ENCODE assay signal across 5 cellular contexts in genomic region chr14:45081096-45081495, GRCh38. TPM values are rescaled to one million over a fixed set of nuclear protein-coding genes. Genes with fewer than 3 reads are reported as not detected.
DNase-seq lines count a peak whose midpoint lies in the region; ATAC-seq, FAIRE-seq and TF ChIP-seq lines count a peak whose summit lies in the region.
"Not testable (repeated sequence)": the region's sequence is repeated elsewhere in the genome, so short reads cannot be mapped to it uniquely, and the experiment has no call there.

No MANE protein-coding gene starts in this region.

- H3K79me2 ChIP-seq in GM23338 (replicated peaks; ENCODE audit: insufficient read depth) (peaks cover 21% of the 10 kb centered on the region), K562 (ENCODE audit: control insufficient read depth, insufficient read depth, low read length) (peaks cover 22% of the 10 kb centered on the region), HepG2 (ENCODE audit: insufficient read depth, low read length) (peaks cover 21% of the 10 kb centered on the region)

- not testable (repeated sequence) for H3K9me2 ChIP-seq in GM23338 (ENCODE audit: insufficient read depth)

- H3K36me3 Mint-ChIP-seq in GM23338 (ENCODE audit: low read depth); WTC11: not testable (repeated sequence)

- H4K20me1 ChIP-seq in GM23338 (replicated peaks; ENCODE audit: insufficient read depth), result peaks cover 11% of the 10 kb centered on the region
- not testable (repeated sequence) for H4K20me1 ChIP-seq in K562 (replicated peaks; ENCODE audit: control insufficient read depth, insufficient read depth, low read length)
- H4K20me1 ChIP-seq in HepG2 (ENCODE audit: insufficient read depth, low read length), result peaks cover 12% of the 10 kb centered on the region

- ATAC-seq in GM23338, WTC11, K562, HepG2: not testable (repeated sequence)

- not testable (repeated sequence) for H2BK5ac ChIP-seq in neuronal stem cell (ENCODE audit: low read length)

- not testable (repeated sequence) for H3K4ac ChIP-seq in neuronal stem cell (ENCODE audit: low read length)

- H2BK120ac ChIP-seq in neuronal stem cell (ENCODE audit: low read depth, low read length), result not testable (repeated sequence)

- H4K91ac ChIP-seq in neuronal stem cell (ENCODE audit: low read depth, low read length, poor library complexity), result not testable (repeated sequence)

- not testable (repeated sequence) for TF ChIP-seq POLR2A in K562 (conservative IDR thresholded peaks at IDR 0.05)
- TF ChIP-seq POLR2A in HepG2 (IDR thresholded peaks at IDR 0.05; ENCODE audit: insufficient read depth in 1 of 2, low read depth in 2 of 2, low read length in 2 of 2), result peak; percentile 34 to 39; a peak in 1 of 4 replicates

- intact Hi-C loops in K562 (cut with micrococcal nuclease); HepG2 (cut with micrococcal nuclease; ENCODE audit: unreplicated experiment): not testable (repeated sequence)

- H3K4me2 ChIP-seq in GM23338; K562 (ENCODE audit: insufficient read depth, low read length); HepG2 (ENCODE audit: low read depth, low read length); neuronal stem cell (ENCODE audit: insufficient read depth, low read length, poor library complexity, severe bottlenecking): not testable (repeated sequence)

- H3K27ac ChIP-seq in GM23338 (ENCODE audit: low read depth); K562 (ENCODE audit: extremely low read depth, low read depth, low read length); HepG2 (ENCODE audit: extremely low read length, insufficient read depth, low read length); neuronal stem cell (replicated peaks; ENCODE audit: low read length): not testable (repeated sequence)

- not testable (repeated sequence) for H3F3A ChIP-seq in GM23338 (replicated peaks; ENCODE audit: low read depth)

- H2BK12ac ChIP-seq in neuronal stem cell (ENCODE audit: low read length), result not testable (repeated sequence)

- TF ChIP-seq RAD21 in K562 (CRISPR knock-in tag; conservative IDR thresholded peaks at IDR 0.05 in 1 of 2, IDR thresholded peaks at IDR 0.05 in 1 of 2); HepG2 (CRISPR knock-in tag; IDR thresholded peaks at IDR 0.05): not testable (repeated sequence)

- BruUV-seq in K562 (replicated peaks; lab: Mats Ljungman, UMichigan); HepG2 (replicated peaks; lab: Mats Ljungman, UMichigan): not testable (repeated sequence)

- not testable (repeated sequence) for TF ChIP-seq CTCF in GM23338 (conservative IDR thresholded peaks at IDR 0.05; ENCODE audit: low read depth in 2 of 2); WTC11 (IDR thresholded peaks at IDR 0.05); K562 (IDR thresholded peaks at IDR 0.05 in 2 of 3, conservative IDR thresholded peaks at IDR 0.05 in 1 of 3; ENCODE audit: insufficient read depth in 2 of 3, low read depth in 1 of 3, low read length in 3 of 3); HepG2 (CRISPR knock-in tag; IDR thresholded peaks at IDR 0.05)

- CTCF ChIA-PET in WTC11 (lab: Charles Lee); K562 (lab: Yijun Ruan, JAX; ENCODE audit: low intra/inter-chr PET ratio); HepG2 (lab: Yijun Ruan, JAX; ENCODE audit: low intra/inter-chr PET ratio, low total read pairs): not testable (repeated sequence)

- not testable (repeated sequence) for H3K79me1 ChIP-seq in neuronal stem cell (ENCODE audit: low read depth, low read length)

- H3K9me3 ChIP-seq in K562 (replicated peaks; ENCODE audit: control insufficient read depth, insufficient read depth, low read depth, low read length); HepG2 (ENCODE audit: low read length); neuronal stem cell (replicated peaks in 1 of 2; ENCODE audit: control insufficient read depth in 2 of 2, insufficient read depth in 1 of 2, low read depth in 1 of 2, low read length in 2 of 2): not testable (repeated sequence)

- H3K27me3 ChIP-seq in GM23338 (ENCODE audit: insufficient read depth); K562 (ENCODE audit: control insufficient read depth in 2 of 2, insufficient read depth in 2 of 2, low read length in 2 of 2); HepG2 (ENCODE audit: control insufficient read depth in 1 of 2, insufficient read depth in 2 of 2, low read length in 2 of 2); neuronal stem cell (ENCODE audit: control insufficient read depth in 3 of 3, insufficient read depth in 3 of 3, low read depth in 1 of 3, low read length in 3 of 3): not testable (repeated sequence)

- not testable (repeated sequence) for H3K9me1 ChIP-seq in K562 (ENCODE audit: control insufficient read depth, insufficient read depth, low read length)

- H3K27me3 Mint-ChIP-seq in GM23338 (ENCODE audit: insufficient read depth, low read depth, poor library complexity); WTC11 (ENCODE audit: low read depth): not testable (repeated sequence)

- in situ Hi-C loops in K562 (cut with MboI); HepG2 (cut with HindIII; ENCODE audit: extremely low pct_ligation_motif_present, low pct_unique_long_range_greater_than_20kb): not testable (repeated sequence)

- not testable (repeated sequence) for H3K18ac ChIP-seq in neuronal stem cell (ENCODE audit: low read length)

- DNase-seq in GM23338 (ENCODE audit: low spot score); WTC11 (ENCODE audit: low spot score); K562 (ENCODE audit: extremely low read depth in 1 of 4, low spot score in 3 of 4); neuronal stem cell (ENCODE audit: low spot score): not testable (repeated sequence)
- peak; percentile 44 for DNase-seq in HepG2 (ENCODE audit: low spot score)

- H3K4me1 Mint-ChIP-seq in GM23338, result peaks cover 16% of the 10 kb centered on the region
- peaks cover 31% of the 10 kb centered on the region for H3K4me1 Mint-ChIP-seq in WTC11

- not testable (repeated sequence) for H3K4me3 Mint-ChIP-seq in GM23338, WTC11

- H3K14ac ChIP-seq in neuronal stem cell (ENCODE audit: low read length), result not testable (repeated sequence)

- not testable (repeated sequence) for H3K4me3 ChIP-seq in GM23338; K562; HepG2 (replicated peaks in 1 of 3; ENCODE audit: insufficient read depth in 1 of 3, low read depth in 2 of 3, low read length in 3 of 3); neuronal stem cell (ENCODE audit: low read length in 2 of 2)

- POLR2A ChIA-PET in WTC11 (lab: Charles Lee); K562 (lab: Yijun Ruan, JAX); HepG2 (lab: Yijun Ruan, JAX): not testable (repeated sequence)

- not testable (repeated sequence) for FAIRE-seq in K562 (lab: Jason Lieb, UNC); HepG2 (lab: Jason Lieb, UNC)

- H3K27ac Mint-ChIP-seq in GM23338, WTC11: not testable (repeated sequence)

- not testable (repeated sequence) for H2AK5ac ChIP-seq in neuronal stem cell (ENCODE audit: low read depth, low read length)

- not testable (repeated sequence) for H3K9me3 Mint-ChIP-seq in GM23338
- peaks cover 13% of the 10 kb centered on the region for H3K9me3 Mint-ChIP-seq in WTC11

- H4K8ac ChIP-seq in neuronal stem cell (ENCODE audit: low read depth, low read length), result not testable (repeated sequence)

- not testable (repeated sequence) for TF ChIP-seq EP300 in K562 (IDR thresholded peaks at IDR 0.05; ENCODE audit: low read length); HepG2 (IDR thresholded peaks at IDR 0.05; ENCODE audit: low read depth in 2 of 2, low read length in 2 of 2); HepG2 (CRISPR knock-in tag; IDR thresholded peaks at IDR 0.05; ENCODE audit: borderline replicate concordance)

- H3K36me3 ChIP-seq in GM23338 (ENCODE audit: insufficient read depth); K562 (ENCODE audit: control insufficient read depth, insufficient read depth, low read length); HepG2 (replicated peaks in 1 of 2; ENCODE audit: control insufficient read depth in 1 of 2, insufficient read depth in 2 of 2, low read length in 2 of 2); neuronal stem cell (replicated peaks in 1 of 2; ENCODE audit: control insufficient read depth in 2 of 2, insufficient read depth in 2 of 2, low read length in 2 of 2): not testable (repeated sequence)

- not testable (repeated sequence) for H3K23ac ChIP-seq in neuronal stem cell (ENCODE audit: low read depth, low read length, poor library complexity)

- not testable (repeated sequence) for H3K4me1 ChIP-seq in GM23338 (ENCODE audit: insufficient read depth); K562 (replicated peaks in 1 of 2; ENCODE audit: control insufficient read depth in 2 of 2, insufficient read depth in 2 of 2, low read length in 2 of 2); neuronal stem cell (ENCODE audit: control insufficient read depth in 2 of 2, insufficient read depth in 1 of 2, low read depth in 1 of 2, low read length in 2 of 2)
- H3K4me1 ChIP-seq in HepG2 (ENCODE audit: insufficient read depth, low read length), result peaks cover 33% of the 10 kb centered on the region

- not testable (repeated sequence) for H2BK15ac ChIP-seq in neuronal stem cell (ENCODE audit: low read length)

- not testable (repeated sequence) for H3K9ac ChIP-seq in K562 (ENCODE audit: insufficient read depth in 1 of 2, low read depth in 2 of 2, low read length in 2 of 2); HepG2 (ENCODE audit: insufficient read depth, low read depth, low read length); neuronal stem cell (ENCODE audit: low read depth, low read length, poor library complexity)

- H2AFZ ChIP-seq in GM23338 (peak overlapping the region; percentile 57; the same call in 1 of the 2 replicates), neuronal stem cell (ENCODE audit: low read length) (peak overlapping the region; percentile 26)
- H2AFZ ChIP-seq in K562 (ENCODE audit: low read depth, low read length); HepG2 (ENCODE audit: low read length): not testable (repeated sequence)

- 81% methylated on average over 3 of the region's 3 CpGs for WGBS in K562 (ENCODE audit: insufficient coverage, low coverage, missing lambda C conversion rate)
- WGBS in HepG2 (ENCODE audit: low lambda C conversion rate), result 82% methylated on average over 2 of the region's 3 CpGs
- no CpG with 5 or more reads among the region's 3 CpGs for WGBS in neuronal stem cell (ENCODE audit: extremely low coverage in 2 of 2, insufficient read length in 2 of 2, insufficient replicate concordance in 1 of 2), 2 donors

RNA-seq across cellular contexts. Expression of gene PRPF39, which starts 2.8 kb away (rescaled TPM):
- 23.9 and 56.9 TPM in 2 replicates for total RNA-seq in GM23338 (2014; rRNA removed; shearing (Covaris generic))
- polyA plus RNA-seq in GM23338 (2016; fragmentation: Nextera tagmentation; extraction: Ambion mirVana) (27.0 and 30.7 TPM in 2 replicates), K562 (2011; rRNA removed) (50.4 and 57.6 TPM in 2 replicates), K562 (2014; fragmentation: Illumina TruSeq; extraction: Trizol) (20.9 and 24.8 TPM in 2 replicates), K562 (2014; fragmentation: Nextera tagmentation; extraction: Ambion mirVana) (10 to 100 TPM; 13.3 to 21.2 TPM), K562 (2014; rRNA removed) (23.7 and 27.9 TPM in 2 replicates), HepG2 (2011; rRNA removed) (65.0 and 68.0 TPM in 2 replicates)
- total RNA-seq in WTC11 (2021) (32.3 to 39.3 TPM (median 34.4 TPM) in 3 replicates), K562 (2014; rRNA removed) (16.8 and 20.7 TPM in 2 replicates), K562 (2014; rRNA removed; fragmentation: Illumina TruSeq; extraction: Trizol) (30.3 and 31.5 TPM in 2 replicates), K562 (2015; rRNA removed; fragmentation: Illumina TruSeq; extraction: Trizol) (31.7 and 34.4 TPM in 2 replicates), K562 (2021) (28.9 and 34.1 TPM in 2 replicates), HepG2 (2016; rRNA removed; fragmentation: Illumina TruSeq; extraction: Trizol) (28.8 and 44.2 TPM in 2 replicates)
- 104 and 187 TPM in 2 replicates for total RNA-seq in K562 (2011; cell fraction: chromatin; rRNA removed; ENCODE audit: low replicate concordance)
- 56.2 and 57.9 TPM in 2 replicates for total RNA-seq in K562 (2011; cell fraction: nucleolus; rRNA removed)
- 61.8 and 67.6 TPM in 2 replicates for total RNA-seq in K562 (2011; cell fraction: nucleoplasm; rRNA removed)
- polyA plus RNA-seq in K562 (2011; cell fraction: cytosol; rRNA removed), result 7.3 and 14.9 TPM in 2 replicates
- 210 and 319 TPM in 2 replicates for polyA plus RNA-seq in K562 (2011; cell fraction: nucleus; rRNA removed)
- polyA plus RNA-seq in K562 (2012), result 14.4 and 14.5 TPM in 2 replicates
- polyA minus RNA-seq in K562 (2011; rRNA and poly(A)+ RNA removed), result 62.8 and 68.7 TPM in 2 replicates
- 8.3 and 10.3 TPM in 2 replicates for polyA minus RNA-seq in K562 (2011; cell fraction: cytosol; rRNA and poly(A)+ RNA removed)
- 98.7 and 145 TPM in 2 replicates for polyA minus RNA-seq in K562 (2011; cell fraction: nucleus; rRNA and poly(A)+ RNA removed)
- 8.5 and 10.2 TPM in 2 replicates for total RNA-seq in HepG2 (2016; cell fraction: cytosol; rRNA removed; fragmentation: Illumina TruSeq; extraction: Trizol; ENCODE audit: low read depth)
- 31.1 and 40.1 TPM in 2 replicates for total RNA-seq in HepG2 (2016; cell fraction: insoluble cytoplasmic fraction; rRNA removed; fragmentation: Illumina TruSeq; extraction: Trizol)
- 10.9 and 11.4 TPM in 2 replicates for total RNA-seq in HepG2 (2016; cell fraction: membrane; rRNA removed; fragmentation: Illumina TruSeq; extraction: Trizol)
- 78.2 and 85.9 TPM in 2 replicates for total RNA-seq in HepG2 (2016; cell fraction: nucleus; rRNA removed; fragmentation: Illumina TruSeq; extraction: Trizol)
- 10.1 and 10.5 TPM in 2 replicates for polyA plus RNA-seq in HepG2 (2011; cell fraction: cytosol; rRNA removed)
- 138 and 158 TPM in 2 replicates for polyA plus RNA-seq in HepG2 (2011; cell fraction: nucleus; rRNA removed)
- 30.5 and 36.1 TPM in 2 replicates for polyA plus RNA-seq in HepG2 (2012)
- 2.5 and 2.8 TPM in 2 replicates for polyA plus RNA-seq in HepG2 (2016; cell fraction: cytosol; fragmentation: Illumina TruSeq; extraction: Trizol; ENCODE audit: low read depth)
- 21.4 and 23.9 TPM in 2 replicates for polyA plus RNA-seq in HepG2 (2016; cell fraction: insoluble cytoplasmic fraction; fragmentation: Illumina TruSeq; extraction: Trizol; ENCODE audit: low read depth)
- polyA plus RNA-seq in HepG2 (2016; cell fraction: membrane; fragmentation: Illumina TruSeq; extraction: Trizol; ENCODE audit: low read depth), result 4.6 and 5.1 TPM in 2 replicates
- polyA plus RNA-seq in HepG2 (2016; cell fraction: nucleus; fragmentation: Illumina TruSeq; extraction: Trizol; ENCODE audit: insufficient read depth, low read depth), result 169 and 172 TPM in 2 replicates
- polyA minus RNA-seq in HepG2 (2011; rRNA and poly(A)+ RNA removed; ENCODE audit: low replicate concordance), result 48.4 and 56.4 TPM in 2 replicates
- 7.5 and 12.0 TPM in 2 replicates for polyA minus RNA-seq in HepG2 (2011; cell fraction: cytosol; rRNA and poly(A)+ RNA removed)
- 207 and 269 TPM in 2 replicates for polyA minus RNA-seq in HepG2 (2011; cell fraction: nucleus; rRNA and poly(A)+ RNA removed)
- polyA plus RNA-seq in neuronal stem cell (2013, experiment 1 of 2), result 31.7 TPM
- 30.9 TPM for polyA plus RNA-seq in neuronal stem cell (2013, experiment 2 of 2)

RNA-seq across cellular contexts. Expression of gene FKBP3, which starts 53.2 kb away (rescaled TPM):
- total RNA-seq in GM23338 (2014; rRNA removed; shearing (Covaris generic)), result 114 and 120 TPM in 2 replicates
- polyA plus RNA-seq in GM23338 (2016; fragmentation: Nextera tagmentation; extraction: Ambion mirVana) (699 and 741 TPM in 2 replicates), K562 (2011; rRNA removed) (44.1 and 65.2 TPM in 2 replicates), K562 (2014; fragmentation: Illumina TruSeq; extraction: Trizol) (85.5 and 88.0 TPM in 2 replicates), K562 (2014; fragmentation: Nextera tagmentation; extraction: Ambion mirVana) (10 to 100 TPM; 84.3 to 88.6 TPM), K562 (2014; rRNA removed) (107 and 112 TPM in 2 replicates), HepG2 (2011; rRNA removed) (40.2 and 57.0 TPM in 2 replicates)
- total RNA-seq in WTC11 (2021) (118 TPM in 3 replicates), K562 (2014; rRNA removed) (43.6 and 48.2 TPM in 2 replicates), K562 (2014; rRNA removed; fragmentation: Illumina TruSeq; extraction: Trizol) (44.5 and 55.6 TPM in 2 replicates), K562 (2015; rRNA removed; fragmentation: Illumina TruSeq; extraction: Trizol) (48.2 and 54.2 TPM in 2 replicates), K562 (2021) (53.1 and 56.5 TPM in 2 replicates), HepG2 (2016; rRNA removed; fragmentation: Illumina TruSeq; extraction: Trizol) (87.6 and 140 TPM in 2 replicates)
- 9.9 and 32.9 TPM in 2 replicates for total RNA-seq in K562 (2011; cell fraction: chromatin; rRNA removed; ENCODE audit: low replicate concordance)
- 8.2 TPM in 2 replicates for total RNA-seq in K562 (2011; cell fraction: nucleolus; rRNA removed)
- total RNA-seq in K562 (2011; cell fraction: nucleoplasm; rRNA removed), result 17.8 and 21.4 TPM in 2 replicates
- 5.2 and 13.1 TPM in 2 replicates for polyA plus RNA-seq in K562 (2011; cell fraction: cytosol; rRNA removed)
- 12.7 and 18.0 TPM in 2 replicates for polyA plus RNA-seq in K562 (2011; cell fraction: nucleus; rRNA removed)
- polyA plus RNA-seq in K562 (2012), result 59.1 and 85.1 TPM in 2 replicates
- 18.3 and 24.1 TPM in 2 replicates for polyA minus RNA-seq in K562 (2011; rRNA and poly(A)+ RNA removed)
- polyA minus RNA-seq in K562 (2011; cell fraction: cytosol; rRNA and poly(A)+ RNA removed), result 6.1 and 9.2 TPM in 2 replicates
- polyA minus RNA-seq in K562 (2011; cell fraction: nucleus; rRNA and poly(A)+ RNA removed), result 10.5 and 15.4 TPM in 2 replicates
- total RNA-seq in HepG2 (2016; cell fraction: cytosol; rRNA removed; fragmentation: Illumina TruSeq; extraction: Trizol; ENCODE audit: low read depth), result 27.9 and 33.0 TPM in 2 replicates
- total RNA-seq in HepG2 (2016; cell fraction: insoluble cytoplasmic fraction; rRNA removed; fragmentation: Illumina TruSeq; extraction: Trizol), result 89.6 and 145 TPM in 2 replicates
- 29.1 and 33.1 TPM in 2 replicates for total RNA-seq in HepG2 (2016; cell fraction: membrane; rRNA removed; fragmentation: Illumina TruSeq; extraction: Trizol)
- total RNA-seq in HepG2 (2016; cell fraction: nucleus; rRNA removed; fragmentation: Illumina TruSeq; extraction: Trizol), result 64.8 and 67.4 TPM in 2 replicates
- polyA plus RNA-seq in HepG2 (2011; cell fraction: cytosol; rRNA removed), result 18.8 and 31.3 TPM in 2 replicates
- polyA plus RNA-seq in HepG2 (2011; cell fraction: nucleus; rRNA removed), result 18.1 and 30.4 TPM in 2 replicates
- polyA plus RNA-seq in HepG2 (2012), result 75.2 and 122 TPM in 2 replicates
- polyA plus RNA-seq in HepG2 (2016; cell fraction: cytosol; fragmentation: Illumina TruSeq; extraction: Trizol; ENCODE audit: low read depth), result 30.8 and 31.1 TPM in 2 replicates
- 228 and 238 TPM in 2 replicates for polyA plus RNA-seq in HepG2 (2016; cell fraction: insoluble cytoplasmic fraction; fragmentation: Illumina TruSeq; extraction: Trizol; ENCODE audit: low read depth)
- 34.4 and 37.5 TPM in 2 replicates for polyA plus RNA-seq in HepG2 (2016; cell fraction: membrane; fragmentation: Illumina TruSeq; extraction: Trizol; ENCODE audit: low read depth)
- 149 and 154 TPM in 2 replicates for polyA plus RNA-seq in HepG2 (2016; cell fraction: nucleus; fragmentation: Illumina TruSeq; extraction: Trizol; ENCODE audit: insufficient read depth, low read depth)
- 3.0 and 4.9 TPM in 2 replicates for polyA minus RNA-seq in HepG2 (2011; rRNA and poly(A)+ RNA removed; ENCODE audit: low replicate concordance)
- 12.1 and 13.8 TPM in 2 replicates for polyA minus RNA-seq in HepG2 (2011; cell fraction: cytosol; rRNA and poly(A)+ RNA removed)
- polyA minus RNA-seq in HepG2 (2011; cell fraction: nucleus; rRNA and poly(A)+ RNA removed), result 38.2 and 44.6 TPM in 2 replicates
- 217 TPM for polyA plus RNA-seq in neuronal stem cell (2013, experiment 1 of 2)
- 225 TPM for polyA plus RNA-seq in neuronal stem cell (2013, experiment 2 of 2)

RNA-seq across cellular contexts. Expression of gene FANCM, which starts 54.6 kb away (rescaled TPM):
- total RNA-seq in GM23338 (2014; rRNA removed; shearing (Covaris generic)), result 21.1 and 24.5 TPM in 2 replicates
- polyA plus RNA-seq in GM23338 (2016; fragmentation: Nextera tagmentation; extraction: Ambion mirVana) (18.1 and 19.6 TPM in 2 replicates), K562 (2011; rRNA removed) (7.4 and 9.7 TPM in 2 replicates), K562 (2014; fragmentation: Illumina TruSeq; extraction: Trizol) (5.1 and 6.2 TPM in 2 replicates), K562 (2014; fragmentation: Nextera tagmentation; extraction: Ambion mirVana) (1 to 10 TPM; 6.1 TPM), K562 (2014; rRNA removed) (4.0 and 5.1 TPM in 2 replicates), HepG2 (2011; rRNA removed) (1.1 and 2.6 TPM in 2 replicates)
- total RNA-seq in WTC11 (2021) (12.9 to 16.7 TPM (median 13.7 TPM) in 3 replicates), K562 (2014; rRNA removed) (5.4 and 6.8 TPM in 2 replicates), K562 (2014; rRNA removed; fragmentation: Illumina TruSeq; extraction: Trizol) (12.8 and 13.7 TPM in 2 replicates), K562 (2015; rRNA removed; fragmentation: Illumina TruSeq; extraction: Trizol) (10.5 and 11.7 TPM in 2 replicates), K562 (2021) (10.7 and 14.4 TPM in 2 replicates), HepG2 (2016; rRNA removed; fragmentation: Illumina TruSeq; extraction: Trizol) (10.4 and 13.1 TPM in 2 replicates)
- 27.1 and 71.5 TPM in 2 replicates for total RNA-seq in K562 (2011; cell fraction: chromatin; rRNA removed; ENCODE audit: low replicate concordance)
- 17.3 and 20.1 TPM in 2 replicates for total RNA-seq in K562 (2011; cell fraction: nucleolus; rRNA removed)
- 29.0 and 35.0 TPM in 2 replicates for total RNA-seq in K562 (2011; cell fraction: nucleoplasm; rRNA removed)
- polyA plus RNA-seq in K562 (2011; cell fraction: cytosol; rRNA removed), result 2.5 and 2.7 TPM in 2 replicates
- 7.4 and 9.1 TPM in 2 replicates for polyA plus RNA-seq in K562 (2011; cell fraction: nucleus; rRNA removed)
- 3.6 and 4.5 TPM in 2 replicates for polyA plus RNA-seq in K562 (2012)
- 22.3 and 24.1 TPM in 2 replicates for polyA minus RNA-seq in K562 (2011; rRNA and poly(A)+ RNA removed)
- 8.4 and 9.6 TPM in 2 replicates for polyA minus RNA-seq in K562 (2011; cell fraction: cytosol; rRNA and poly(A)+ RNA removed)
- polyA minus RNA-seq in K562 (2011; cell fraction: nucleus; rRNA and poly(A)+ RNA removed), result 25.7 and 31.1 TPM in 2 replicates
- total RNA-seq in HepG2 (2016; cell fraction: cytosol; rRNA removed; fragmentation: Illumina TruSeq; extraction: Trizol; ENCODE audit: low read depth), result 3.1 and 3.2 TPM in 2 replicates
- 12.1 and 12.6 TPM in 2 replicates for total RNA-seq in HepG2 (2016; cell fraction: insoluble cytoplasmic fraction; rRNA removed; fragmentation: Illumina TruSeq; extraction: Trizol)
- 3.5 and 3.6 TPM in 2 replicates for total RNA-seq in HepG2 (2016; cell fraction: membrane; rRNA removed; fragmentation: Illumina TruSeq; extraction: Trizol)
- total RNA-seq in HepG2 (2016; cell fraction: nucleus; rRNA removed; fragmentation: Illumina TruSeq; extraction: Trizol), result 27.2 and 28.4 TPM in 2 replicates
- polyA plus RNA-seq in HepG2 (2011; cell fraction: cytosol; rRNA removed), result 0.64 and 1.2 TPM in 2 replicates
- polyA plus RNA-seq in HepG2 (2011; cell fraction: nucleus; rRNA removed), result 1.5 and 2.4 TPM in 2 replicates
- polyA plus RNA-seq in HepG2 (2012), result 1.1 and 2.0 TPM in 2 replicates
- polyA plus RNA-seq in HepG2 (2016; cell fraction: cytosol; fragmentation: Illumina TruSeq; extraction: Trizol; ENCODE audit: low read depth), result 0.54 and 0.69 TPM in 2 replicates
- polyA plus RNA-seq in HepG2 (2016; cell fraction: insoluble cytoplasmic fraction; fragmentation: Illumina TruSeq; extraction: Trizol; ENCODE audit: low read depth), result 5.7 and 5.9 TPM in 2 replicates
- 0.76 and 1.6 TPM in 2 replicates for polyA plus RNA-seq in HepG2 (2016; cell fraction: membrane; fragmentation: Illumina TruSeq; extraction: Trizol; ENCODE audit: low read depth)
- polyA plus RNA-seq in HepG2 (2016; cell fraction: nucleus; fragmentation: Illumina TruSeq; extraction: Trizol; ENCODE audit: insufficient read depth, low read depth), result 13.1 and 20.1 TPM in 2 replicates
- polyA minus RNA-seq in HepG2 (2011; rRNA and poly(A)+ RNA removed; ENCODE audit: low replicate concordance), result 6.5 and 21.7 TPM in 2 replicates
- polyA minus RNA-seq in HepG2 (2011; cell fraction: cytosol; rRNA and poly(A)+ RNA removed), result 3.1 and 4.5 TPM in 2 replicates
- 13.9 and 19.7 TPM in 2 replicates for polyA minus RNA-seq in HepG2 (2011; cell fraction: nucleus; rRNA and poly(A)+ RNA removed)
- 5.8 TPM for polyA plus RNA-seq in neuronal stem cell (2013, experiment 1 of 2)
- 5.7 TPM for polyA plus RNA-seq in neuronal stem cell (2013, experiment 2 of 2)
